ENCODE assay signal across 12 cellular contexts in genomic region chrX:30938295-30938694, GRCh38. TPM values are rescaled to one million over a fixed set of nuclear protein-coding genes. Genes with fewer than 3 reads are reported as not detected.
DNase-seq lines count a peak whose midpoint lies in the region; ATAC-seq lines count a peak whose summit lies in the region.
"Had no signal": no experiment of that assay in that cellular context is flagged by ENCODE, and none has a peak within 500 bp of the region (broad histone marks: within the 10 kb centered on the region; RNA-seq: fewer than 3 reads in every experiment).

No MANE protein-coding gene starts in this region.

- DNase-seq in ELF-1 (ENCODE audit: low read depth, low spot score) (peak; percentile 43), mucosa of gallbladder (ENCODE audit: low spot score) (peak; percentile 33), renal cortical epithelial cell (ENCODE audit: low read depth) (peak; percentile 22), HPDE6-E6E7 (ENCODE audit: extremely low spot score) (no peak), T-helper 1 cell (no peak)
- DNase-seq: CD4-positive, CD25-positive, alpha-beta regulatory T cell; CD8-positive, alpha-beta T cell; DMS53; DMS79 treated with DMSO at 0.1 percent for 48 hours; GOT3; HFFc6 had no signal

- ATAC-seq in HG02571 (IDR thresholded peaks at IDR 0.05; ENCODE audit: unreplicated experiment) = no peak
- ATAC-seq: CD8-positive, alpha-beta T cell had no signal

RNA-seq across cellular contexts. Expression of gene TAB3, which starts 49.2 kb away (rescaled TPM):
- total RNA-seq in mucosa of gallbladder (29.7 TPM), renal cortical epithelial cell (20.1 and 31.0 TPM in 2 replicates)

Comparison
In these comparisons a context has a peak if more than half of its experiments do, and no peak if none do; other contexts are left out.
1. DNase-seq: peak in ELF-1 (single experiment), mucosa of gallbladder (single experiment) and renal cortical epithelial cell (single experiment); none in HPDE6-E6E7 (single experiment) and T-helper 1 cell (0 of 5).